ENCODE assay signal across 14 cellular contexts in the genomic region with DNA sequence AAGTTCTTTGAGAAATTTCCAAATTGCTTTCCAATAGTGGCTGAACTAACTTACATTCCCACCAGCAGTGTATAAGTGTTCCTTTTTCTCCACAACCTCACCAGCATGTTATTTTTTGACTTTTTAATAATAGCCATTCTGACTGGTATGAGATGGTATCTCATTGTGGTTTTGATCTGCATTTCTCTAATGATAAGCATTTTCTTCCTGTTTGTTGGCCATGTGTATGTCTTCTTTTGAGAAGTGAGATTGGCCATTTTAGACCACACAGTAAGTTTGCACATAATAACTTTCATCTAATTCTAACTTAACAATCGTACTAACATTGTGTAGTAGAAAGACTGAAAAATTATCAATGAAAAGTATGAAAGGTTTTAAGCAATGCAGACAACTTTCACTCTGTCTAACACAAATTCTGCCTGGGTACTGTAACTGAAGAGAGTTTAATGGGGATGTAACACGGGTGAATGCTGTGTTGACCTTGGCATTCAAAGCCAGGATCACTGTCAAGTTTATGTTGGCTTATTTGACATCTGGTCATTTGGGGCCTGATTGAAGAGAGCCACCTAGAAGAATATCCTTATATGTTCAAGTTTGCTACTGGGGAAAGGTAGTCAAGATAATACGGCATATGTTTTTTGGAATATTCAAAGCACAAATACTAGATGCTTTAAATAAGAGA.
"Had no signal": no experiment of that assay in that cellular context is flagged by ENCODE, and none has a peak within 500 bp of the region (broad histone marks: within the 10 kb centered on the region; RNA-seq: fewer than 3 reads in every experiment).

No MANE protein-coding gene starts in this region.

- H3K4me3 ChIP-seq: colonic mucosa, lung, right atrium auricular region, transverse colon had no signal

- H3K27me3 ChIP-seq: ascending aorta, colonic mucosa, right atrium auricular region, transverse colon had no signal

- H3K36me3 Mint-ChIP-seq: activated naive CD8-positive, alpha-beta T cell treated with anti-CD3 and anti-CD28 coated beads, Interleukin-2, amount 10 ng/mL, durations not matched to agents 7 days and 5 days; naive thymus-derived CD8-positive, alpha-beta T cell; stimulated activated naive B cell treated with anti-CD40 and anti-IgM and Interleukin-4, amounts not matched to agents 10 μg/mL and 1 μg/mL and 100 μg/mL, for 72 hours had no signal

- H3K4me1 ChIP-seq: colonic mucosa had no signal

- H3K27ac Mint-ChIP-seq: activated CD4-positive, alpha-beta T cell treated with anti-CD3 and anti-CD28 coated beads for 36 hours; activated CD8-positive, alpha-beta T cell treated with anti-CD3 and anti-CD28 coated beads for 36 hours; activated naive CD8-positive, alpha-beta T cell treated with anti-CD3 and anti-CD28 coated beads, Interleukin-2, amount 10 ng/mL, durations not matched to agents 7 days and 5 days; naive thymus-derived CD8-positive, alpha-beta T cell; stimulated activated naive B cell treated with anti-CD40 and anti-IgM and Interleukin-4, amounts not matched to agents 10 μg/mL and 1 μg/mL and 100 μg/mL, for 72 hours had no signal

- H3K4me1 Mint-ChIP-seq: stimulated activated naive B cell treated with anti-CD40 and anti-IgM and Interleukin-4, amounts not matched to agents 10 μg/mL and 1 μg/mL and 100 μg/mL, for 72 hours had no signal

- H3K4me3 Mint-ChIP-seq: activated CD4-positive, alpha-beta T cell treated with anti-CD3 and anti-CD28 coated beads for 36 hours; activated CD8-positive, alpha-beta T cell treated with anti-CD3 and anti-CD28 coated beads for 36 hours; activated naive CD8-positive, alpha-beta T cell treated with anti-CD3 and anti-CD28 coated beads, Interleukin-2, amount 10 ng/mL, durations not matched to agents 7 days and 5 days; naive thymus-derived CD8-positive, alpha-beta T cell; stimulated activated naive B cell treated with anti-CD40 and anti-IgM and Interleukin-4, amounts not matched to agents 10 μg/mL and 1 μg/mL and 100 μg/mL, for 72 hours had no signal

- H3K27me3 Mint-ChIP-seq: activated CD4-positive, alpha-beta T cell treated with anti-CD3 and anti-CD28 coated beads for 36 hours; activated CD8-positive, alpha-beta T cell treated with anti-CD3 and anti-CD28 coated beads for 36 hours; stimulated activated naive B cell treated with anti-CD40 and anti-IgM and Interleukin-4, amounts not matched to agents 10 μg/mL and 1 μg/mL and 100 μg/mL, for 72 hours had no signal

- DNase-seq: activated CD4-positive, alpha-beta T cell treated with anti-CD3 and anti-CD28 coated beads for 36 hours; activated CD8-positive, alpha-beta memory T cell treated with anti-CD3 and anti-CD28 coated beads, Interleukin-2, amount 50 U/mL, for 4 hours; activated CD8-positive, alpha-beta T cell treated with anti-CD3 and anti-CD28 coated beads for 36 hours; activated naive CD8-positive, alpha-beta T cell treated with anti-CD3 and anti-CD28 coated beads, Interleukin-2, amount 10 ng/mL, durations not matched to agents 7 days and 5 days; colonic mucosa; midbrain; naive thymus-derived CD8-positive, alpha-beta T cell; stimulated activated CD4-positive, alpha-beta T cell treated with anti-CD3 and anti-CD28 coated beads, Interleukin-2, amount 100 ng/mL, for 24 hours; stimulated activated naive B cell treated with anti-CD40 and anti-IgM and Interleukin-4, amounts not matched to agents 10 μg/mL and 1 μg/mL and 100 μg/mL, for 72 hours; substantia nigra; transverse colon had no signal

- H3K9me3 Mint-ChIP-seq: activated CD8-positive, alpha-beta T cell treated with anti-CD3 and anti-CD28 coated beads for 36 hours had no signal

- H3K9me3 ChIP-seq: ascending aorta, colonic mucosa, right atrium auricular region, transverse colon had no signal

- H3K36me3 ChIP-seq: ascending aorta, colonic mucosa, right atrium auricular region, transverse colon had no signal

- H3K27ac ChIP-seq: colonic mucosa had no signal
